1 cellular context compared by ENCODE assay signal in genomic region chr9:36189978-36190377, GRCh38.
TF ChIP-seq lines count a peak whose summit lies in the region.

No MANE protein-coding gene starts in this region.

TF ChIP-seq in SK-N-SH, 30 proteins besides CTCF, POLR2A, EP300 and RAD21 (continued from another document):
- no peak for TF ChIP-seq FOSL2 (IDR thresholded peaks at IDR 0.05; ENCODE audit: borderline replicate concordance, low read depth)
- no peak for TF ChIP-seq FOXM1 (IDR thresholded peaks at IDR 0.05; ENCODE audit: low read depth)
- no peak for TF ChIP-seq JUND (IDR thresholded peaks at IDR 0.05)
- TF ChIP-seq GABPA (IDR thresholded peaks at IDR 0.05; ENCODE audit: low read depth): no peak
- no peak for TF ChIP-seq TCF12 (IDR thresholded peaks at IDR 0.05)
- TF ChIP-seq USF1 (IDR thresholded peaks at IDR 0.05; ENCODE audit: borderline replicate concordance, low read depth): no peak
- TF ChIP-seq IRF3 (IDR thresholded peaks at IDR 0.05; ENCODE audit: low read depth, low read length): no peak
- TF ChIP-seq NRF1 (IDR thresholded peaks at IDR 0.05; ENCODE audit: low read depth, low read length): no peak
- TF ChIP-seq EZH2phosphoT487 (IDR thresholded peaks at IDR 0.05; ENCODE audit: borderline replicate concordance, low read depth): no peak
- TF ChIP-seq NFIC (IDR thresholded peaks at IDR 0.05; ENCODE audit: borderline replicate concordance): no peak
- TF ChIP-seq GATA2 (CRISPR knock-in tag; IDR thresholded peaks at IDR 0.05): no peak
- no peak for TF ChIP-seq REST (IDR thresholded peaks at IDR 0.05; ENCODE audit: low read depth, low read length)
- TF ChIP-seq MEF2A (IDR thresholded peaks at IDR 0.05; ENCODE audit: borderline replicate concordance, low read depth): no peak
